Comparison of ENCODE assay signal across 16 cellular contexts in the genomic region with DNA sequence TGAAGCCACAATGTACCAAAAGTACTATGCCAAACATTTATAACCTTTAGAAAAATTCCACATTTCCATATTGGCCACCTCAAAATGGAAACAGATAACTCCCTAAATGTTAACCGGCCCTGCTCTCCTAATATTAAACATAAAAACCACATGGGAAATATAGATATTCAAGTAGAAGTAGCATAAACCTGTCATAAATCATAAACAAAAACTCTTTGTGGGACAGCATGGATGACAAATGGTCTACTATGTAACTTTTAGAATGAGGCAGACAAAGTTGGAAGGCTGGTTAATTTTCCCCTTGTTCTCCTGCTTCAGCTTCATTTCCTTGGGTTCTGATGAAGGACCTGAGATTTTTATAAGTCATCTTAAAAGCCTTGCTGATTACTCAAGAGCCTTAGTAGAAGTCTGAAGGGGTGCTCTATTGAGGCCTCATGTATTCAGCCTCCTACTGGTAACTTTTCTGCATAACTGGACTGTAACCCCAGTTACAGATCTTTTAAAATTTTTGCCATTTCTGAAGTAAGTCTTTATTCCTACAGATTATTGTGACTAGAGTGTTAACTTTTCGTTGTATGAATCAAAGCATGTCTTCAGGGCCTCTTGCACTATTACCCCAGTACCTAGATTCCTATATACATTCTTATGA.
DNase-seq lines count a peak whose midpoint lies in the region; ATAC-seq and TF ChIP-seq lines count a peak whose summit lies in the region.
"Had no signal": no experiment of that assay in that cellular context is flagged by ENCODE, and none has a peak within 500 bp of the region (broad histone marks: within the 10 kb centered on the region; RNA-seq: fewer than 3 reads in every experiment).

No MANE protein-coding gene starts in this region.

- DNase-seq in stimulated activated naive CD8-positive, alpha-beta T cell treated with anti-CD3 and anti-CD28 coated beads, Interleukin-15, Interleukin-2, amounts not matched to agents 100 U/mL and 50 U/mL, for 24 hours: no peak
- DNase-seq in T-cell (no peak), fibroblast of mammary gland (ENCODE audit: low read depth) (peak; percentile 56), NCI-H524 treated with DMSO at 0.1 percent for 48 hours (lab: John Stamatoyannopoulos, UW) (no peak)
- DNase-seq in activated CD4-positive, alpha-beta T cell treated with anti-CD3 and anti-CD28 coated beads, Interleukin-2, amount 50 U/mL, for 48 hours: no peak
- DNase-seq in CD8-positive, alpha-beta memory T cell: no peak
- DNase-seq: activated T-cell treated with anti-CD3 and anti-CD28 coated beads, Interleukin-2, amount 50 U/mL, for 4 hours; central memory CD4-positive, alpha-beta T cell; hypothalamus; midbrain; NCI-H2081 treated with DMSO at 0.1 percent for 48 hours; transverse colon had no signal

- no peaks in the 10 kb centered on the region for H3K27me3 Mint-ChIP-seq in stimulated activated naive CD8-positive, alpha-beta T cell treated with anti-CD3 and anti-CD28 coated beads, Interleukin-15, Interleukin-2, amounts not matched to agents 100 ng/mL and 50 ng/mL, for 24 hours
- no peaks in the 10 kb centered on the region for H3K27me3 Mint-ChIP-seq in T-cell
- no peaks in the 10 kb centered on the region for H3K27me3 Mint-ChIP-seq in CD8-positive, alpha-beta memory T cell

- H3K27me3 ChIP-seq in CD8-positive, alpha-beta memory T cell (ENCODE audit: insufficient read depth, low read length, poor library complexity, severe bottlenecking): no peaks in the 10 kb centered on the region
- H3K27me3 ChIP-seq: BLaER1 treated with 17β-estradiol and CSF1 and Interleukin-3, amounts not matched to agents 10 nM and 100 nM; transverse colon had no signal

- no peak for ATAC-seq in stimulated activated naive CD8-positive, alpha-beta T cell treated with anti-CD3 and anti-CD28 coated beads, Interleukin-15, Interleukin-2, amounts not matched to agents 100 U/mL and 50 U/mL, for 24 hours
- ATAC-seq in T-cell (replicated peaks in 1 of 4): peak in 1 of 4 experiments; percentile 45
- ATAC-seq in GM18505 (IDR thresholded peaks at IDR 0.05; ENCODE audit: unreplicated experiment): no peak
- ATAC-seq: Panc1 had no signal

- H3K4me1 Mint-ChIP-seq in stimulated activated naive CD8-positive, alpha-beta T cell treated with anti-CD3 and anti-CD28 coated beads, Interleukin-15, Interleukin-2, amounts not matched to agents 100 ng/mL and 50 ng/mL, for 24 hours (ENCODE audit: low read depth): peaks cover 63% of the 10 kb centered on the region
- H3K4me1 Mint-ChIP-seq in T-cell: peaks cover 71 to 76% (median 73%) of the 10 kb centered on the region in 3 donors
- peaks cover 69 to 74% (median 70%) of the 10 kb centered on the region in 3 donors for H3K4me1 Mint-ChIP-seq in CD8-positive, alpha-beta memory T cell

- H3K4me3 ChIP-seq in fibroblast of mammary gland (ENCODE audit: control insufficient read depth, low read depth, low read length): no peak overlapping the region
- no peak overlapping the region for H3K4me3 ChIP-seq in CD8-positive, alpha-beta memory T cell (ENCODE audit: low read length)
- H3K4me3 ChIP-seq: BLaER1 treated with 17β-estradiol and CSF1 and Interleukin-3, amounts not matched to agents 10 nM and 100 nM; transverse colon had no signal

- H3K27ac Mint-ChIP-seq in stimulated activated naive CD8-positive, alpha-beta T cell treated with anti-CD3 and anti-CD28 coated beads, Interleukin-15, Interleukin-2, amounts not matched to agents 100 ng/mL and 50 ng/mL, for 24 hours: peak overlapping the region; percentile 8
- H3K27ac Mint-ChIP-seq in T-cell: peak overlapping the region; percentile 39 to 73
- H3K27ac Mint-ChIP-seq in CD8-positive, alpha-beta memory T cell: peak overlapping the region in 4 of 8 donors; percentile 29 to 65 (median 46)

- no peak for TF ChIP-seq POLR2A in GM18505 (IDR thresholded peaks at IDR 0.05; ENCODE audit: borderline replicate concordance, extremely low read depth, insufficient read depth, insufficient read length)

- POLR2A ChIA-PET in T-cell (lab: Charles Lee): interaction anchor here (0.6 kb wide), 2 partner anchors 16 to 350 kb away, joined by 3 read pairs; no protein-coding TSS in a partner anchor
- POLR2A ChIA-PET in CD8-positive, alpha-beta memory T cell (lab: Charles Lee): no interaction called here

- peaks cover 38% of the 10 kb centered on the region for H3K36me3 Mint-ChIP-seq in stimulated activated naive CD8-positive, alpha-beta T cell treated with anti-CD3 and anti-CD28 coated beads, Interleukin-15, Interleukin-2, amounts not matched to agents 100 ng/mL and 50 ng/mL, for 24 hours (ENCODE audit: low read depth)
- peaks cover 52% of the 10 kb centered on the region for H3K36me3 Mint-ChIP-seq in T-cell
- peaks cover 12 to 43% (median 20%) of the 10 kb centered on the region in 3 donors for H3K36me3 Mint-ChIP-seq in CD8-positive, alpha-beta memory T cell

- H3K4me3 Mint-ChIP-seq in stimulated activated naive CD8-positive, alpha-beta T cell treated with anti-CD3 and anti-CD28 coated beads, Interleukin-15, Interleukin-2, amounts not matched to agents 100 ng/mL and 50 ng/mL, for 24 hours: no peak overlapping the region
- no peak overlapping the region for H3K4me3 Mint-ChIP-seq in T-cell
- H3K4me3 Mint-ChIP-seq in CD8-positive, alpha-beta memory T cell: no peak overlapping the region
- H3K4me3 Mint-ChIP-seq: activated T-cell treated with anti-CD3 and anti-CD28 coated beads, Interleukin-2, amount 50 U/mL, for 4 hours had no signal

- no peaks in the 10 kb centered on the region for H3K9me3 ChIP-seq in CD8-positive, alpha-beta memory T cell (ENCODE audit: low read length)
- H3K9me3 ChIP-seq: transverse colon had no signal

- H3K9me3 Mint-ChIP-seq in stimulated activated naive CD8-positive, alpha-beta T cell treated with anti-CD3 and anti-CD28 coated beads, Interleukin-15, Interleukin-2, amounts not matched to agents 100 ng/mL and 50 ng/mL, for 24 hours: no peaks in the 10 kb centered on the region
- H3K9me3 Mint-ChIP-seq in T-cell: no peaks in the 10 kb centered on the region
- no peaks in the 10 kb centered on the region for H3K9me3 Mint-ChIP-seq in CD8-positive, alpha-beta memory T cell
- H3K9me3 Mint-ChIP-seq: activated T-cell treated with anti-CD3 and anti-CD28 coated beads, Interleukin-2, amount 50 U/mL, for 4 hours had no signal

- peaks cover 28% of the 10 kb centered on the region for H3K4me1 ChIP-seq in CD8-positive, alpha-beta memory T cell (ENCODE audit: insufficient read depth, low read length)

- CTCF ChIA-PET in T-cell (lab: Charles Lee): interaction anchor here (0.6 to 2.2 kb wide), 3 partner anchors 45 to 123 kb away, joined by 5 read pairs; no protein-coding TSS in a partner anchor
- CTCF ChIA-PET in CD8-positive, alpha-beta memory T cell (lab: Charles Lee): interaction anchor here (0.6 to 1.2 kb wide), 3 partner anchors 20 to 117 kb away, joined by 3 to 7 read pairs (median 3); partner anchors contain the start of gene STIM1

- TF ChIP-seq CTCF in fibroblast of mammary gland (conservative IDR thresholded peaks at IDR 0.05; ENCODE audit: control insufficient read depth, insufficient read depth, low read depth, low read length): peak; percentile 33

- peaks cover 8% of the 10 kb centered on the region for H3K36me3 ChIP-seq in CD8-positive, alpha-beta memory T cell (ENCODE audit: insufficient read depth, low read length)
- H3K36me3 ChIP-seq: transverse colon had no signal

- H3K27ac ChIP-seq in CD8-positive, alpha-beta memory T cell (ENCODE audit: low read depth, low read length): no peak overlapping the region
- H3K27ac ChIP-seq: BLaER1 treated with 17β-estradiol and CSF1 and Interleukin-3, amounts not matched to agents 10 nM and 100 nM; transverse colon had no signal
